In genomic region chr1:188888387-188888786, GRCh38 we compare ENCODE assay signal across 16 cellular contexts.
DNase-seq lines count a peak whose midpoint lies in the region; ATAC-seq, FAIRE-seq and TF ChIP-seq lines count a peak whose summit lies in the region.
"Had no signal": no experiment of that assay in that cellular context is flagged by ENCODE, and none has a peak within 500 bp of the region (broad histone marks: within the 10 kb centered on the region; RNA-seq: fewer than 3 reads in every experiment).

No MANE protein-coding gene starts in this region.

- H3F3A ChIP-seq in SK-N-SH (replicated peaks; ENCODE audit: insufficient read depth): no peaks in the 10 kb centered on the region

- H3K4me3 Mint-ChIP-seq in Calu3 (ENCODE audit: low read depth, unreplicated experiment): no peak overlapping the region
- H3K4me3 Mint-ChIP-seq: CD8-positive, alpha-beta memory T cell had no signal

- DNase-seq in D721Med (ENCODE audit: insufficient read length, low spot score) (no peak), HTR-8/SVneo (ENCODE audit: insufficient read length, low spot score) (no peak), SK-N-SH (no peak), iris pigment epithelial cell (ENCODE audit: low read depth) (peak; percentile 85), Calu3 (no peak), dermis blood vessel endothelial cell (no peak)
- DNase-seq: CD8-positive, alpha-beta memory T cell; DMS153; KG1; MM.1S; NCI-H1417; NCI-H2029; NCI-H524 treated with DMSO at 0.1 percent for 48 hours; SHP77; T-helper 2 cell had no signal

- no peaks in the 10 kb centered on the region for H3K79me2 ChIP-seq in SK-N-SH (ENCODE audit: insufficient read depth)

- no peaks in the 10 kb centered on the region for H3K9me3 Mint-ChIP-seq in Calu3 (ENCODE audit: low read depth, unreplicated experiment)

- no peaks in the 10 kb centered on the region for H3K36me3 Mint-ChIP-seq in Calu3 (ENCODE audit: insufficient read depth, unreplicated experiment)
- H3K36me3 Mint-ChIP-seq: CD8-positive, alpha-beta memory T cell had no signal

- H3K4me2 ChIP-seq in SK-N-SH: 0 out of 2 replicates have a peak overlapping the region, but pooled peaks have one; percentile 2

- TF ChIP-seq CTCF in D721Med (IDR thresholded peaks at IDR 0.05; ENCODE audit: insufficient read depth, missing control alignments) (no peak), SK-N-SH (IDR thresholded peaks at IDR 0.05) (no peak), Calu3 (IDR thresholded peaks at IDR 0.05; ENCODE audit: unreplicated experiment) (no peak)

- no peaks in the 10 kb centered on the region for H3K36me3 ChIP-seq in SK-N-SH (replicated peaks in 1 of 2; ENCODE audit: control insufficient read depth in 1 of 2, insufficient read depth in 2 of 2, low read length in 1 of 2)

- no peak for TF ChIP-seq RAD21 in SK-N-SH (IDR thresholded peaks at IDR 0.05; ENCODE audit: low read length)

- H3K9me3 ChIP-seq in SK-N-SH: no peaks in the 10 kb centered on the region

- no peak for ATAC-seq in GM19467 (IDR thresholded peaks at IDR 0.05; ENCODE audit: unreplicated experiment)

- no peaks in the 10 kb centered on the region for H3K27me3 Mint-ChIP-seq in Calu3 (ENCODE audit: unreplicated experiment)
- H3K27me3 Mint-ChIP-seq: CD8-positive, alpha-beta memory T cell had no signal

- no peak overlapping the region for H3K9ac ChIP-seq in SK-N-SH

- no TSS peak for BruUV-seq in Calu3 (replicated peaks; lab: Mats Ljungman, UMichigan)

- H3K4me1 ChIP-seq in SK-N-SH (ENCODE audit: control insufficient read depth in 1 of 2, insufficient read depth in 2 of 2, low read depth in 1 of 2, low read length in 1 of 2): no peaks in the 10 kb centered on the region

- H3K4me3 ChIP-seq in SK-N-SH (ENCODE audit: low read depth in 2 of 2, low read length in 1 of 2): no peak overlapping the region

- H3K27me3 ChIP-seq in SK-N-SH (ENCODE audit: insufficient read depth): no peaks in the 10 kb centered on the region

- H3K9me2 ChIP-seq in SK-N-SH: peaks cover 4% of the 10 kb centered on the region; the same call in 1 of the 2 replicates

- no peak overlapping the region for H3K27ac Mint-ChIP-seq in Calu3 (ENCODE audit: unreplicated experiment)
- H3K27ac Mint-ChIP-seq: CD8-positive, alpha-beta memory T cell had no signal

- CTCF ChIA-PET in SK-N-SH (lab: Yijun Ruan, JAX): no interaction called here
- CTCF ChIA-PET in Calu3 (lab: Charles Lee): no interaction called here

- intact Hi-C loops in Calu3 (cut with micrococcal nuclease; ENCODE audit: unreplicated experiment): no loop called here

- TF ChIP-seq EP300 in SK-N-SH (IDR thresholded peaks at IDR 0.05; ENCODE audit: borderline replicate concordance in 1 of 2, low read depth in 1 of 2, low read length in 1 of 2): peak in 1 of 2 experiments; percentile 49; a peak in 2 of 4 replicates

- FAIRE-seq in D721Med (lab: Jason Lieb, UNC) (peak; percentile 95), HTR-8/SVneo (lab: Jason Lieb, UNC) (peak; percentile 13)

- H3K4me1 Mint-ChIP-seq in Calu3 (ENCODE audit: low read depth, unreplicated experiment): no peaks in the 10 kb centered on the region
- H3K4me1 Mint-ChIP-seq: CD8-positive, alpha-beta memory T cell had no signal

- peak overlapping the region in 1 of 2 experiments; percentile 52; a peak in 2 of 4 replicates for H3K27ac ChIP-seq in SK-N-SH (ENCODE audit: low read depth in 2 of 2, low read length in 1 of 2)

- WGBS in SK-N-SH (ENCODE audit: low lambda C conversion rate): 20% methylated on average over 3 of the region's 3 CpGs

- H4K20me1 ChIP-seq in SK-N-SH (ENCODE audit: insufficient read depth): no peaks in the 10 kb centered on the region

- H2AFZ ChIP-seq in SK-N-SH (ENCODE audit: low read depth): peak overlapping the region; percentile 53; the same call in 1 of the 2 replicates

- POLR2A ChIA-PET in SK-N-SH (lab: Yijun Ruan, JAX): no interaction called here

TF ChIP-seq in SK-N-SH, 30 proteins besides CTCF, POLR2A, EP300 and RAD21:
- TF ChIP-seq TEAD4 (IDR thresholded peaks at IDR 0.05; ENCODE audit: borderline replicate concordance, insufficient read depth) (peak; percentile 62; the same call in 1 of the 2 replicates), NFIC (IDR thresholded peaks at IDR 0.05; ENCODE audit: borderline replicate concordance) (peak; percentile 41), FOSL2 (IDR thresholded peaks at IDR 0.05; ENCODE audit: borderline replicate concordance, low read depth) (peak; percentile 72; the same call in 1 of the 2 replicates), ZBTB33 (IDR thresholded peaks at IDR 0.05; ENCODE audit: borderline replicate concordance, low read depth) (peak; percentile 52; the same call in 1 of the 2 replicates), MXI1 (IDR thresholded peaks at IDR 0.05; ENCODE audit: low read depth, low read length) (no peak), MEF2A (IDR thresholded peaks at IDR 0.05; ENCODE audit: borderline replicate concordance, low read depth) (0 out of 2 replicates have a peak, but pooled peaks have one; percentile 5), CHD2 (IDR thresholded peaks at IDR 0.05; ENCODE audit: low read length, partially characterized antibody) (no peak), JUND (IDR thresholded peaks at IDR 0.05) (peak; percentile 71), TCF12 (IDR thresholded peaks at IDR 0.05) (peak; percentile 74)
- TF ChIP-seq, protein P1, sequence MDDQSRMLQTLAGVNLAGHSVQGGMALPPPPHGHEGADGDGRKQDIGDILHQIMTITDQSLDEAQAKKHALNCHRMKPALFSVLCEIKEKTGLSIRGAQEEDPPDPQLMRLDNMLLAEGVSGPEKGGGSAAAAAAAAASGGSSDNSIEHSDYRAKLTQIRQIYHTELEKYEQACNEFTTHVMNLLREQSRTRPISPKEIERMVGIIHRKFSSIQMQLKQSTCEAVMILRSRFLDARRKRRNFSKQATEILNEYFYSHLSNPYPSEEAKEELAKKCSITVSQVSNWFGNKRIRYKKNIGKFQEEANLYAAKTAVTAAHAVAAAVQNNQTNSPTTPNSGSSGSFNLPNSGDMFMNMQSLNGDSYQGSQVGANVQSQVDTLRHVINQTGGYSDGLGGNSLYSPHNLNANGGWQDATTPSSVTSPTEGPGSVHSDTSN (IDR thresholded peaks at IDR 0.05): peak; percentile 75
